In genomic region chr18:6013101-6013790, GRCh38 we compare ENCODE assay signal across 26 cellular contexts.
A peak's percentile ranks its signal among the peaks of the same experiment; 100 is the strongest.
DNase-seq lines count a peak whose midpoint lies in the region; ATAC-seq, FAIRE-seq and TF ChIP-seq lines count a peak whose summit lies in the region.
"Had no signal": no experiment of that assay in that cellular context is flagged by ENCODE, and none has a peak within 500 bp of the region (broad histone marks: within the 10 kb centered on the region; RNA-seq: fewer than 3 reads in every experiment).

No MANE protein-coding gene starts in this region.

- no peaks in the 10 kb centered on the region for H3K27me3 Mint-ChIP-seq in astrocyte (ENCODE audit: low read depth, unreplicated experiment)
- H3K27me3 Mint-ChIP-seq: CD4-positive, CD25-positive, alpha-beta regulatory T cell had no signal

- in situ Hi-C loops in GM23248 (cut with MboI): no loop called here

- peaks cover 2% of the 10 kb centered on the region for H3K4me1 Mint-ChIP-seq in astrocyte (ENCODE audit: low read depth, unreplicated experiment)
- H3K4me1 Mint-ChIP-seq: CD4-positive, CD25-positive, alpha-beta regulatory T cell had no signal

- no peak overlapping the region for H3K4me3 Mint-ChIP-seq in astrocyte (ENCODE audit: unreplicated experiment)
- H3K4me3 Mint-ChIP-seq: CD4-positive, CD25-positive, alpha-beta regulatory T cell; H9 had no signal

- H4K20me1 ChIP-seq in GM23248 (ENCODE audit: insufficient read depth): no peaks in the 10 kb centered on the region
- H4K20me1 ChIP-seq in astrocyte (ENCODE audit: insufficient read depth, low read length): no peaks in the 10 kb centered on the region
- no peaks in the 10 kb centered on the region for H4K20me1 ChIP-seq in smooth muscle cell (ENCODE audit: low read depth)

- TF ChIP-seq POLR2A in ovary (IDR thresholded peaks at IDR 0.05) (no peak), stomach (IDR thresholded peaks at IDR 0.05) (no peak)

- peaks cover under 1% of the 10 kb centered on the region for H3K9me3 Mint-ChIP-seq in astrocyte (ENCODE audit: unreplicated experiment)
- H3K9me3 Mint-ChIP-seq: H9 had no signal

- H3K79me2 ChIP-seq in GM23248 (ENCODE audit: insufficient read depth) (no peaks in the 10 kb centered on the region), astrocyte (ENCODE audit: insufficient read depth, low read length) (no peaks in the 10 kb centered on the region), smooth muscle cell (ENCODE audit: low read depth) (no peaks in the 10 kb centered on the region)

- ATAC-seq in omental fat pad (ENCODE audit: low FRiP score) (peak; percentile 19), left lobe of liver (no peak)
- ATAC-seq: HepG2, SK-N-SH treated with all-trans-retinoic acid at 6 μM for 48 hours had no signal

- H3K9ac ChIP-seq in GM23248: no peak overlapping the region
- H3K9ac ChIP-seq in astrocyte (ENCODE audit: low read length): no peak overlapping the region
- H3K9ac ChIP-seq in smooth muscle cell (ENCODE audit: low read depth): no peak overlapping the region

- H3K27ac ChIP-seq in GM23248 (no peak overlapping the region), astrocyte (ENCODE audit: low read depth, low read length) (no peak overlapping the region), ovary (no peak overlapping the region), stomach (no peak overlapping the region), smooth muscle cell (ENCODE audit: low read depth) (no peak overlapping the region)
- H3K27ac ChIP-seq: PC-9, RWPE1 had no signal

- H2AFZ ChIP-seq in GM23248 (peak overlapping the region; percentile 47), astrocyte (ENCODE audit: low read depth, low read length) (no peak overlapping the region), smooth muscle cell (ENCODE audit: low read depth) (no peak overlapping the region)
- H2AFZ ChIP-seq: PC-9 had no signal

- peak overlapping the region; percentile 54 for H3K4me2 ChIP-seq in GM23248 (ENCODE audit: unreplicated experiment)
- H3K4me2 ChIP-seq in astrocyte (ENCODE audit: low read length): peak overlapping the region; percentile 56
- H3K4me2 ChIP-seq in smooth muscle cell: no peak overlapping the region
- H3K4me2 ChIP-seq: PC-9 had no signal

- 8 to 9% methylated on average over 11 of the region's 11 CpGs for WGBS in GM23248 (ENCODE audit: low coverage in 1 of 2, low lambda C conversion rate in 2 of 2, missing lambda C conversion rate in 2 of 2), 2 experiments
- 82 to 91% (median 88%) methylated on average over 11 of the region's 11 CpGs for WGBS in ovary, 3 donors
- WGBS in stomach, 5 donors: 84 to 89% (median 86%) methylated on average over 11 of the region's 11 CpGs
- 89% methylated on average over 11 of the region's 11 CpGs for WGBS in smooth muscle cell (ENCODE audit: low lambda C conversion rate)

- no peaks in the 10 kb centered on the region for H3K9me3 ChIP-seq in GM23248 (ENCODE audit: low read depth)
- no peaks in the 10 kb centered on the region for H3K9me3 ChIP-seq in astrocyte (ENCODE audit: insufficient read depth, low read depth, low read length)
- no peaks in the 10 kb centered on the region for H3K9me3 ChIP-seq in ovary
- H3K9me3 ChIP-seq in stomach: no peaks in the 10 kb centered on the region
- no peaks in the 10 kb centered on the region for H3K9me3 ChIP-seq in smooth muscle cell (replicated peaks; ENCODE audit: low read depth)
- H3K9me3 ChIP-seq: BE2C had no signal

- intact Hi-C loops in ovary (cut with DNase I): no loop called here
- intact Hi-C loops in stomach (cut with DNase I; ENCODE audit: low total_unique reads): no loop called here

- H3K27ac Mint-ChIP-seq in astrocyte (ENCODE audit: unreplicated experiment): no peak overlapping the region
- H3K27ac Mint-ChIP-seq: CD4-positive, CD25-positive, alpha-beta regulatory T cell; H9 had no signal

- H3K9me2 ChIP-seq in GM23248 (ENCODE audit: insufficient read depth): no peaks in the 10 kb centered on the region

- no peak for TF ChIP-seq EP300 in ovary (IDR thresholded peaks at IDR 0.05)
- no peak for TF ChIP-seq EP300 in stomach (IDR thresholded peaks at IDR 0.05)

- H3K36me3 ChIP-seq in GM23248 (ENCODE audit: low read depth) (no peaks in the 10 kb centered on the region), astrocyte (ENCODE audit: insufficient read depth, low read length) (no peaks in the 10 kb centered on the region), ovary (no peaks in the 10 kb centered on the region), stomach (no peaks in the 10 kb centered on the region), smooth muscle cell (ENCODE audit: low read depth) (no peaks in the 10 kb centered on the region)
- H3K36me3 ChIP-seq: BE2C had no signal

- H3K27me3 ChIP-seq in GM23248 (replicated peaks; ENCODE audit: insufficient read depth) (no peaks in the 10 kb centered on the region), astrocyte (ENCODE audit: insufficient read depth, low read length) (no peaks in the 10 kb centered on the region), ovary (no peaks in the 10 kb centered on the region), stomach (no peaks in the 10 kb centered on the region), smooth muscle cell (ENCODE audit: low read depth) (peaks cover 12% of the 10 kb centered on the region)
- H3K27me3 ChIP-seq: BE2C had no signal

- H3K4me1 ChIP-seq in GM23248 (ENCODE audit: insufficient read depth): peaks cover 7% of the 10 kb centered on the region; the same call in 1 of the 2 replicates
- peaks cover 15% of the 10 kb centered on the region for H3K4me1 ChIP-seq in astrocyte (ENCODE audit: insufficient read depth, low read length)
- no peaks in the 10 kb centered on the region for H3K4me1 ChIP-seq in ovary (ENCODE audit: insufficient read depth)
- H3K4me1 ChIP-seq in stomach: no peaks in the 10 kb centered on the region
- H3K4me1 ChIP-seq in smooth muscle cell (ENCODE audit: low read depth): no peaks in the 10 kb centered on the region
- H3K4me1 ChIP-seq: BE2C had no signal

- H3K4me3 ChIP-seq in GM23248 (peak overlapping the region; percentile 27), astrocyte (ENCODE audit: insufficient read depth, low read depth, low read length) (no peak overlapping the region), fibroblast of pulmonary artery (replicated peaks; ENCODE audit: low read depth, low read length) (no peak overlapping the region), ovary (no peak overlapping the region), stomach (no peak overlapping the region), smooth muscle cell (no peak overlapping the region)
- H3K4me3 ChIP-seq: PC-9 had no signal

- no peaks in the 10 kb centered on the region for H3F3A ChIP-seq in GM23248 (ENCODE audit: insufficient read depth)
- H3F3A ChIP-seq in smooth muscle cell (ENCODE audit: low read depth): no peaks in the 10 kb centered on the region

- no peaks in the 10 kb centered on the region for H3K36me3 Mint-ChIP-seq in astrocyte (ENCODE audit: low read depth, unreplicated experiment)
- H3K36me3 Mint-ChIP-seq: CD4-positive, CD25-positive, alpha-beta regulatory T cell had no signal

- DNase-seq in GM23248 (peak; percentile 68), astrocyte (ENCODE audit: low read depth) (peak; percentile 71), fibroblast of pulmonary artery (ENCODE audit: low read depth) (peak; percentile 23), omental fat pad (ENCODE audit: low spot score) (no peak), ovary (no peak), stomach (no peak), left lobe of liver (ENCODE audit: low spot score) (no peak), smooth muscle cell (lab: John Stamatoyannopoulos, UW; ENCODE audit: unreplicated experiment) (no peak)
- DNase-seq: ACHN; BE2C; CD4-positive, CD25-positive, alpha-beta regulatory T cell; COR-L47; DMS 273 treated with DMSO at 0.1 percent for 48 hours; H9; KG1; NCI-H1417; NCI-H187 treated with DMSO at 0.1 percent for 48 hours; NCI-H226; NCI-H524; NCI-H82; PC-9; SIG-M5 had no signal

- FAIRE-seq in astrocyte (lab: Jason Lieb, UNC): no peak
- FAIRE-seq: GM12891, HepG2 had no signal

- TF ChIP-seq CTCF in astrocyte (IDR thresholded peaks at IDR 0.05; ENCODE audit: insufficient read depth, low read depth, low read length): no peak
- TF ChIP-seq CTCF in fibroblast of pulmonary artery (IDR thresholded peaks at IDR 0.05; ENCODE audit: low read length, missing control alignments): no peak
- no peak for TF ChIP-seq CTCF in omental fat pad (IDR thresholded peaks at IDR 0.05)
- TF ChIP-seq CTCF in ovary (IDR thresholded peaks at IDR 0.05): no peak
- TF ChIP-seq CTCF in stomach (IDR thresholded peaks at IDR 0.05): no peak
- no peak for TF ChIP-seq CTCF in smooth muscle cell (IDR thresholded peaks at IDR 0.05; ENCODE audit: borderline replicate concordance, insufficient read depth, poor library complexity, severe bottlenecking)

Comparison
In these comparisons a context has a peak if more than half of its experiments do, and no peak if none do; other contexts are left out.
1. DNase-seq: peak in GM23248 (single experiment), astrocyte (single experiment) and fibroblast of pulmonary artery (single experiment); none in omental fat pad (single experiment), ovary (0 of 5), stomach (single experiment), left lobe of liver (single experiment) and smooth muscle cell (single experiment).